ENCODE assay signal across 1 cellular context in genomic region chr5:135041726-135042125, GRCh38.
TF ChIP-seq lines count a peak whose summit lies in the region.

No MANE protein-coding gene starts in this region.

TF ChIP-seq in WTC11, 78 proteins besides CTCF, POLR2A, EP300 and RAD21 (continued from another document):
- TF ChIP-seq ZNF512 (CRISPR knock-in tag; IDR thresholded peaks at IDR 0.05; ENCODE audit: borderline replicate concordance) (no peak), USF1 (CRISPR knock-in tag; IDR thresholded peaks at IDR 0.05) (no peak), ZNF263 (CRISPR knock-in tag; IDR thresholded peaks at IDR 0.05; ENCODE audit: low read depth) (no peak), JUN (CRISPR knock-in tag; IDR thresholded peaks at IDR 0.05) (no peak), ATF6 (CRISPR knock-in tag; IDR thresholded peaks at IDR 0.05) (no peak), ZNF138 (CRISPR knock-in tag; conservative IDR thresholded peaks at IDR 0.05) (no peak), OVOL2 (CRISPR knock-in tag; IDR thresholded peaks at IDR 0.05; ENCODE audit: borderline replicate concordance) (no peak), ELF4 (CRISPR knock-in tag; IDR thresholded peaks at IDR 0.05; ENCODE audit: low read depth) (no peak)
